In the genomic region with DNA sequence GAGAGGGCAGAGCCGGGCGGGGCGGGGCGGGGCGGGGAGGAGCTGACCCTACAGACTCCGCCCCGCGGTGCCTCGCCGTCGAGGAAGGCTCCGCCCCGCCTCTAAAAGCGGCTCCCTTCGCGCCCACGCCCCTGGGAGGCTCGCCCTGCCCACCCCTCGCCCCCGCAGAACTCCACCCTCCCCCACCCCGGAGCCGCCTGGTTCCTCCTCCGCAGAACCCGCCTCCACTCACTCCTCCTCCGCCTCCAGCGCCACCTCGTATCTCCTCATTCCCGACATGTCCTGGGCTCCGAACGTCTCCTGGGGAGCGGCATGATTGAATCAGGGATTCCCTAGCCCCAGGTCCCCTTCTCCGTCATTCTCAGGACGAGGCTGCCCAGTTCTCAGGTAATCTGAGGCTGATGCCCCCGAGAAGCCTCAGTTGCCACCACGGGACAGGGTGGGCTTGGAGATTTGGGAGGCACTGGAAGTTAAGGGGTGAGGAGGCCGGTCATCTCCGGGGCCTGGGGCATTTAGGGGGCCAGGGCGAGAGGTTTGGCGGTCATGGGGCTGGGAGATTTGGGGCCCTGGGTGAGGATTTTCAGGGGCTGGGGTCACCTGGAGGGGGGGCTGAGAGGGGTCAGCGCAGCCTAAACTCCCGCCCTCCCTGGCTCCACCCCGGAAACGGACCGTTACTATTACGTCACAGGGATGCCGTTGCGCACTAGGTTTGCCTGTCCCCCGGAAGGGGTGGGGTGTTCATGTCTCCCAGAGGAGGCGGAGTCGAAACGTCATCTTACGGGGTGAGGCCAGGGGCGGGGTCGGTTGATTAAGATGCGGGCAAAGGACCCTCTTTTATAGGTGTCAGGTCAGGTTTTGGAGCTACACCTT, we compare ENCODE assay signal across 9 cellular contexts. TPM values are rescaled to one million over a fixed set of nuclear protein-coding genes. Genes with fewer than 3 reads are reported as not detected.
DNase-seq lines count a peak whose midpoint lies in the region; ATAC-seq and TF ChIP-seq lines count a peak whose summit lies in the region.
"Had no signal": no experiment of that assay in that cellular context is flagged by ENCODE, and none has a peak within 500 bp of the region (broad histone marks: within the 10 kb centered on the region; RNA-seq: fewer than 3 reads in every experiment).

No MANE protein-coding gene starts in this region.

- no peaks in the 10 kb centered on the region for H4K20me1 ChIP-seq in smooth muscle cell (ENCODE audit: low read depth)

- peak; percentile 89 for DNase-seq in NCI-H2227 treated with DMSO at 0.1 percent for 48 hours (lab: John Stamatoyannopoulos, UW)
- DNase-seq in activated CD4-positive, CD25-positive, alpha-beta regulatory T cell treated with anti-CD3 and anti-CD28 coated beads, Interleukin-2, amount 50 U/mL, for 16 hours (ENCODE audit: low read depth, low spot score), result peak; percentile 81
- DNase-seq in caudate nucleus (lab: John Stamatoyannopoulos, UW), result peak; percentile 31 to 98 (median 89)
- DNase-seq in iris pigment epithelial cell (ENCODE audit: low read depth), result peak; percentile 95
- DNase-seq in smooth muscle cell (lab: John Stamatoyannopoulos, UW; ENCODE audit: unreplicated experiment), result peak; percentile 84
- DNase-seq: DND-41 had no signal

- no peaks in the 10 kb centered on the region for H3K27me3 ChIP-seq in smooth muscle cell (ENCODE audit: low read depth)

- H3K9ac ChIP-seq in smooth muscle cell (ENCODE audit: low read depth), result peak overlapping the region; percentile 89

- H3K9me3 ChIP-seq in smooth muscle cell (replicated peaks; ENCODE audit: low read depth), result no peaks in the 10 kb centered on the region

- H3K27ac ChIP-seq in 22Rv1, result peak overlapping the region; percentile 86
- H3K27ac ChIP-seq in caudate nucleus (ENCODE audit: low read depth, low read length), result peak overlapping the region; percentile 97
- peak overlapping the region; percentile 93 for H3K27ac ChIP-seq in smooth muscle cell (ENCODE audit: low read depth)

- H2AFZ ChIP-seq in smooth muscle cell (ENCODE audit: low read depth), result peak overlapping the region; percentile 56

- H3K79me2 ChIP-seq in smooth muscle cell (ENCODE audit: low read depth), result peaks cover 5% of the 10 kb centered on the region

- H3K4me1 ChIP-seq in smooth muscle cell (ENCODE audit: low read depth), result peaks cover 10% of the 10 kb centered on the region

- WGBS in smooth muscle cell (ENCODE audit: low lambda C conversion rate), result 2% methylated on average over 29 of the region's 55 CpGs

- ATAC-seq in GM18907 (IDR thresholded peaks at IDR 0.05; ENCODE audit: unreplicated experiment) (peak; percentile 68), HG03139 (IDR thresholded peaks at IDR 0.05; ENCODE audit: unreplicated experiment) (peak; percentile 57)

- peak overlapping the region; percentile 86 for H3K4me2 ChIP-seq in smooth muscle cell

- peak overlapping the region; percentile 74 for H3K4me3 ChIP-seq in smooth muscle cell

- peaks cover 8% of the 10 kb centered on the region for H3F3A ChIP-seq in smooth muscle cell (ENCODE audit: low read depth)

- H3K36me3 ChIP-seq in smooth muscle cell (ENCODE audit: low read depth), result no peaks in the 10 kb centered on the region

- TF ChIP-seq CTCF in 22Rv1 (IDR thresholded peaks at IDR 0.05), result no peak
- no peak for TF ChIP-seq CTCF in smooth muscle cell (IDR thresholded peaks at IDR 0.05; ENCODE audit: borderline replicate concordance, insufficient read depth, poor library complexity, severe bottlenecking)

RNA-seq across cellular contexts. Expression of a gene that starts 3.2 kb away (rescaled TPM):
- total RNA-seq in smooth muscle cell, result 3.6 TPM in 1 of 2 replicates, not detected in the other
- polyA plus RNA-seq in smooth muscle cell, result 1.0 TPM in 2 replicates

RNA-seq across cellular contexts. Expression of a gene that starts 13.6 kb away (rescaled TPM):
- 44.5 and 72.1 TPM in 2 replicates for total RNA-seq in smooth muscle cell
- 69.8 and 99.8 TPM in 2 replicates for polyA plus RNA-seq in smooth muscle cell

RNA-seq across cellular contexts. Expression of a gene that starts 19.1 kb away (rescaled TPM):
- total RNA-seq in smooth muscle cell, result 25.9 and 32.9 TPM in 2 replicates
- 46.4 and 52.2 TPM in 2 replicates for polyA plus RNA-seq in smooth muscle cell

RNA-seq across cellular contexts. Expression of a gene that starts 25.5 kb away (rescaled TPM):
- not detected in 2 replicates for total RNA-seq in smooth muscle cell
- not detected in 2 replicates for polyA plus RNA-seq in smooth muscle cell

RNA-seq across cellular contexts. Expression of a gene that starts 28.0 kb away (rescaled TPM):
- total RNA-seq in smooth muscle cell, result 99.6 and 105 TPM in 2 replicates
- polyA plus RNA-seq in smooth muscle cell, result 152 and 192 TPM in 2 replicates

Comparison
In these comparisons a context has a peak if more than half of its experiments do, and no peak if none do; other contexts are left out.
1. Peak in every context shown above with its lines: DNase-seq, ATAC-seq, H3K4me3 ChIP-seq and H3K27ac ChIP-seq.